Comparison of ENCODE assay signal across 1 cellular context in the genomic region with DNA sequence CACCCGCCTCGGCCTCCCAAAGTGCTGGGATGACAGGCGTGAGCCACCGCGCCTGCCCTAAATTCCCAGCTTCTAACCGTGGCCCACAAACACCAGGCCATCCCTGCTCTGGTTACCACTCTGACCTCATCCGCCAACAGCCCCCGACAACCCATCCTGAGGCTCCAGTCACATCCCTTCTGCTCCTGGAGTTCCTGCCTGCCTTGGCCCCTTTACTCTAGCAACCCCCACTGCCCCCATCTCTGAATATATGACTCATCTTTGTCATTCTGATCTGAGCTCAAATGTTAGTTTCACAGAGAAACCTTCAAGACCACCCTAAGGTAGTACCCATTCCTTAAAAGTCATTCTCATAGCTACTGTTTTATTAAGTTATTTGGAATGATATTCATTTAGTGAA.
TF ChIP-seq lines count a peak whose summit lies in the region.

No MANE protein-coding gene starts in this region.

TF ChIP-seq in WTC11, 78 proteins besides CTCF, POLR2A, EP300 and RAD21:
- TF ChIP-seq SMAD4 (CRISPR knock-in tag; IDR thresholded peaks at IDR 0.05), result no peak
- TF ChIP-seq, protein P1, sequence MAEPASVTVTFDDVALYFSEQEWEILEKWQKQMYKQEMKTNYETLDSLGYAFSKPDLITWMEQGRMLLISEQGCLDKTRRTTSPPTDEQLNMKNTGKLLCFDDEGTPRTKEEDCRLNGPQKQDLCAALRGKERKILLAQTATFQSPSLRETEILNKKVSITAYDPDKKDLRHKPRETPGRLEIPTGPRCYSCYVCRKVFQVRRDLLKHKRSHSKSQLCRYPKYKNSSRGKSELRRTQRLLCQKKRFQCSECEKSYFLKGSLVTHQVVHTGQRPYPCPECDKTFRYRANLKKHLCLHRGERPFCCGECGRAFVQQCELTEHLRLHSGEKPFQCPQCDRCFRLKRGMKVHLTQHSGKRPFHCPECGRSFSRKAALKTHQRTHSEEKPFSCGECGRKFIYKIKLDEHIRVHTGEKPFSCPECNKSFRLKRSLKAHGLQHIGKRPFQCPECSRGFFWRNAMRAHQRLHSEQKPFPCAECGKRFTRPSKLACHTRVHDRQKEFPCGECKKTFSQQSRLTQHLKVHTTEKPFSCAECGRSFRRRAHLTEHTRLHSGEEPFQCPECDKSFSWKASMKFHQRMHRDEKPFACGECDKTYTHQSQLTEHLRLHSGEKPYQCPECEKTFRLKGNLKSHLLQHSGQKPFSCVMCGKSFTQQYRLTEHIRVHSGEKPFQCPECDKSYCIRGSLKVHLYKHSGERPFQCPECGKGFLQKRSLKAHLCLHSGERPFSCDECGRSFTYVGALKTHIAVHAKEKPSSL (CRISPR knock-in tag; conservative IDR thresholded peaks at IDR 0.05), result no peak
- TF ChIP-seq, protein P2, sequence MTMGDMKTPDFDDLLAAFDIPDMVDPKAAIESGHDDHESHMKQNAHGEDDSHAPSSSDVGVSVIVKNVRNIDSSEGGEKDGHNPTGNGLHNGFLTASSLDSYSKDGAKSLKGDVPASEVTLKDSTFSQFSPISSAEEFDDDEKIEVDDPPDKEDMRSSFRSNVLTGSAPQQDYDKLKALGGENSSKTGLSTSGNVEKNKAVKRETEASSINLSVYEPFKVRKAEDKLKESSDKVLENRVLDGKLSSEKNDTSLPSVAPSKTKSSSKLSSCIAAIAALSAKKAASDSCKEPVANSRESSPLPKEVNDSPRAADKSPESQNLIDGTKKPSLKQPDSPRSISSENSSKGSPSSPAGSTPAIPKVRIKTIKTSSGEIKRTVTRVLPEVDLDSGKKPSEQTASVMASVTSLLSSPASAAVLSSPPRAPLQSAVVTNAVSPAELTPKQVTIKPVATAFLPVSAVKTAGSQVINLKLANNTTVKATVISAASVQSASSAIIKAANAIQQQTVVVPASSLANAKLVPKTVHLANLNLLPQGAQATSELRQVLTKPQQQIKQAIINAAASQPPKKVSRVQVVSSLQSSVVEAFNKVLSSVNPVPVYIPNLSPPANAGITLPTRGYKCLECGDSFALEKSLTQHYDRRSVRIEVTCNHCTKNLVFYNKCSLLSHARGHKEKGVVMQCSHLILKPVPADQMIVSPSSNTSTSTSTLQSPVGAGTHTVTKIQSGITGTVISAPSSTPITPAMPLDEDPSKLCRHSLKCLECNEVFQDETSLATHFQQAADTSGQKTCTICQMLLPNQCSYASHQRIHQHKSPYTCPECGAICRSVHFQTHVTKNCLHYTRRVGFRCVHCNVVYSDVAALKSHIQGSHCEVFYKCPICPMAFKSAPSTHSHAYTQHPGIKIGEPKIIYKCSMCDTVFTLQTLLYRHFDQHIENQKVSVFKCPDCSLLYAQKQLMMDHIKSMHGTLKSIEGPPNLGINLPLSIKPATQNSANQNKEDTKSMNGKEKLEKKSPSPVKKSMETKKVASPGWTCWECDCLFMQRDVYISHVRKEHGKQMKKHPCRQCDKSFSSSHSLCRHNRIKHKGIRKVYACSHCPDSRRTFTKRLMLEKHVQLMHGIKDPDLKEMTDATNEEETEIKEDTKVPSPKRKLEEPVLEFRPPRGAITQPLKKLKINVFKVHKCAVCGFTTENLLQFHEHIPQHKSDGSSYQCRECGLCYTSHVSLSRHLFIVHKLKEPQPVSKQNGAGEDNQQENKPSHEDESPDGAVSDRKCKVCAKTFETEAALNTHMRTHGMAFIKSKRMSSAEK (CRISPR knock-in tag; IDR thresholded peaks at IDR 0.05; ENCODE audit: borderline replicate concordance), result no peak
- TF ChIP-seq ZNF317 (CRISPR knock-in tag; IDR thresholded peaks at IDR 0.05; ENCODE audit: borderline replicate concordance, low read depth), result no peak
- no peak for TF ChIP-seq CBFB (CRISPR knock-in tag; IDR thresholded peaks at IDR 0.05; ENCODE audit: low read depth)
- TF ChIP-seq IRF2 (CRISPR knock-in tag; IDR thresholded peaks at IDR 0.05; ENCODE audit: borderline replicate concordance, low read depth), result no peak
- no peak for TF ChIP-seq ZNF121 (CRISPR knock-in tag; IDR thresholded peaks at IDR 0.05)
- TF ChIP-seq PRRX2 (CRISPR knock-in tag; IDR thresholded peaks at IDR 0.05), result no peak
- no peak for TF ChIP-seq ZNF416 (CRISPR knock-in tag; IDR thresholded peaks at IDR 0.05)
- TF ChIP-seq, protein P3, sequence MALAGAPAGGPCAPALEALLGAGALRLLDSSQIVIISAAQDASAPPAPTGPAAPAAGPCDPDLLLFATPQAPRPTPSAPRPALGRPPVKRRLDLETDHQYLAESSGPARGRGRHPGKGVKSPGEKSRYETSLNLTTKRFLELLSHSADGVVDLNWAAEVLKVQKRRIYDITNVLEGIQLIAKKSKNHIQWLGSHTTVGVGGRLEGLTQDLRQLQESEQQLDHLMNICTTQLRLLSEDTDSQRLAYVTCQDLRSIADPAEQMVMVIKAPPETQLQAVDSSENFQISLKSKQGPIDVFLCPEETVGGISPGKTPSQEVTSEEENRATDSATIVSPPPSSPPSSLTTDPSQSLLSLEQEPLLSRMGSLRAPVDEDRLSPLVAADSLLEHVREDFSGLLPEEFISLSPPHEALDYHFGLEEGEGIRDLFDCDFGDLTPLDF (CRISPR knock-in tag; IDR thresholded peaks at IDR 0.05), result no peak
- TF ChIP-seq ZNF423 (CRISPR knock-in tag; IDR thresholded peaks at IDR 0.05), result no peak
- TF ChIP-seq, protein P4, sequence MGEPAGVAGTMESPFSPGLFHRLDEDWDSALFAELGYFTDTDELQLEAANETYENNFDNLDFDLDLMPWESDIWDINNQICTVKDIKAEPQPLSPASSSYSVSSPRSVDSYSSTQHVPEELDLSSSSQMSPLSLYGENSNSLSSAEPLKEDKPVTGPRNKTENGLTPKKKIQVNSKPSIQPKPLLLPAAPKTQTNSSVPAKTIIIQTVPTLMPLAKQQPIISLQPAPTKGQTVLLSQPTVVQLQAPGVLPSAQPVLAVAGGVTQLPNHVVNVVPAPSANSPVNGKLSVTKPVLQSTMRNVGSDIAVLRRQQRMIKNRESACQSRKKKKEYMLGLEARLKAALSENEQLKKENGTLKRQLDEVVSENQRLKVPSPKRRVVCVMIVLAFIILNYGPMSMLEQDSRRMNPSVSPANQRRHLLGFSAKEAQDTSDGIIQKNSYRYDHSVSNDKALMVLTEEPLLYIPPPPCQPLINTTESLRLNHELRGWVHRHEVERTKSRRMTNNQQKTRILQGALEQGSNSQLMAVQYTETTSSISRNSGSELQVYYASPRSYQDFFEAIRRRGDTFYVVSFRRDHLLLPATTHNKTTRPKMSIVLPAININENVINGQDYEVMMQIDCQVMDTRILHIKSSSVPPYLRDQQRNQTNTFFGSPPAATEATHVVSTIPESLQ (CRISPR knock-in tag; IDR thresholded peaks at IDR 0.05), result no peak
- no peak for TF ChIP-seq FOXP1 (CRISPR knock-in tag; IDR thresholded peaks at IDR 0.05; ENCODE audit: borderline replicate concordance)
